Comparison of ENCODE assay signal across 18 cellular contexts in the genomic region with DNA sequence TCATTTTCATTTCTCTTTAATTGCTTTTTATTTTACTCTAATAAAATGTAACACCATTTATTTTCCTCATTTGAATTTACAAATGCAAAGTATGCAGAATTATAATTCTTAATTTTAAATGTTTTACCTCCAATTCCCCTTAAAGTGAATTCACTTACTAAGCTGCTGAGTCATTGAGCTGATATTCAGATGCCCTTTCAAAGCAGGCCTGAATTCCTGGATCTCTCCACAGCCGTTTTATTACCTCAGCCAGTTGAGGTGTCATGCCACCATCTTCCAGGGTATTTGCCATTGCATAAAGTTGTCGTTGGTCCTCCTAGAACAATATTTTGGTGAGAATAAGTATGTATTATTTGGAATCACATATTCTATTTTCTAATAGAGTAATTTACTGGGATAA. TPM values are rescaled to one million over a fixed set of nuclear protein-coding genes. Genes with fewer than 3 reads are reported as not detected.
DNase-seq lines count a peak whose midpoint lies in the region; ATAC-seq, FAIRE-seq and TF ChIP-seq lines count a peak whose summit lies in the region.
"Had no signal": no experiment of that assay in that cellular context is flagged by ENCODE, and none has a peak within 500 bp of the region (broad histone marks: within the 10 kb centered on the region; RNA-seq: fewer than 3 reads in every experiment).

No MANE protein-coding gene starts in this region.

- H3K4me2 ChIP-seq in astrocyte (ENCODE audit: low read length): no peak overlapping the region

- no peak overlapping the region for H3K27ac ChIP-seq in astrocyte (ENCODE audit: low read depth, low read length)
- H3K27ac ChIP-seq in upper lobe of left lung: no peak overlapping the region
- H3K27ac ChIP-seq: SJCRH30 had no signal

- no peak for TF ChIP-seq CTCF in HFFc6 (IDR thresholded peaks at IDR 0.05)
- no peak for TF ChIP-seq CTCF in astrocyte (IDR thresholded peaks at IDR 0.05; ENCODE audit: insufficient read depth, low read depth, low read length)
- no peak for TF ChIP-seq CTCF in activated CD8-positive, alpha-beta T cell treated with anti-CD3 and anti-CD28 coated beads for 36 hours (IDR thresholded peaks at IDR 0.05)
- TF ChIP-seq CTCF in upper lobe of left lung (IDR thresholded peaks at IDR 0.05): no peak

- H3K27me3 Mint-ChIP-seq in HFFc6 (ENCODE audit: insufficient read depth) (no peaks in the 10 kb centered on the region), astrocyte (ENCODE audit: low read depth, unreplicated experiment) (no peaks in the 10 kb centered on the region)
- no peaks in the 10 kb centered on the region for H3K27me3 Mint-ChIP-seq in activated CD8-positive, alpha-beta T cell treated with anti-CD3 and anti-CD28 coated beads for 36 hours
- H3K27me3 Mint-ChIP-seq: CD4-positive, CD25-positive, alpha-beta regulatory T cell; effector memory CD8-positive, alpha-beta T cell had no signal

- CTCF ChIA-PET in activated CD8-positive, alpha-beta T cell treated with anti-CD3 and anti-CD28 coated beads for 36 hours (lab: Charles Lee): no interaction called here

- POLR2A ChIA-PET in activated CD8-positive, alpha-beta T cell treated with anti-CD3 and anti-CD28 coated beads for 36 hours (lab: Charles Lee): no interaction called here

- no peak overlapping the region for H2AFZ ChIP-seq in astrocyte (ENCODE audit: low read depth, low read length)

- DNase-seq in AG08396 (ENCODE audit: low spot score) (peak; percentile 16), HFFc6 (peak; percentile 61), astrocyte (ENCODE audit: low read depth) (peak; percentile 69), iPS-NIHi7 (ENCODE audit: extremely low spot score) (peak; percentile 19), hippocampal formation (lab: John Stamatoyannopoulos, UW) (no peak), upper lobe of left lung (no peak), AML-193 (lab: John Stamatoyannopoulos, UW) (no peak)
- DNase-seq in activated CD8-positive, alpha-beta T cell treated with anti-CD3 and anti-CD28 coated beads for 36 hours: no peak
- DNase-seq: anterior cingulate cortex; CD4-positive, CD25-positive, alpha-beta regulatory T cell; effector memory CD8-positive, alpha-beta T cell; NCI-H1417; NCI-H524; SJCRH30; stimulated activated CD4-positive, alpha-beta T cell treated with anti-CD3 and anti-CD28 coated beads, Interleukin-2, amount 100 ng/mL, for 24 hours had no signal

- peaks cover 13% of the 10 kb centered on the region for H3K4me1 ChIP-seq in astrocyte (ENCODE audit: insufficient read depth, low read length)
- no peaks in the 10 kb centered on the region for H3K4me1 ChIP-seq in upper lobe of left lung

- no peak for FAIRE-seq in astrocyte (lab: Jason Lieb, UNC)

- 0 out of 2 replicates have a peak, but pooled peaks cover 7% of the 10 kb centered on the region for H3K36me3 Mint-ChIP-seq in HFFc6 (ENCODE audit: low read depth)
- peaks cover 1% of the 10 kb centered on the region for H3K36me3 Mint-ChIP-seq in astrocyte (ENCODE audit: low read depth, unreplicated experiment)
- no peaks in the 10 kb centered on the region for H3K36me3 Mint-ChIP-seq in activated CD8-positive, alpha-beta T cell treated with anti-CD3 and anti-CD28 coated beads for 36 hours (ENCODE audit: low read depth)
- H3K36me3 Mint-ChIP-seq: CD4-positive, CD25-positive, alpha-beta regulatory T cell; stimulated activated effector memory CD8-positive, alpha-beta T cell treated with anti-CD3 and anti-CD28 coated beads, Interleukin-12 subunit alpha, Interleukin-12 subunit beta, amount 100 ng/mL, for 72 hours had no signal

- H3K4me3 ChIP-seq in astrocyte (ENCODE audit: insufficient read depth, low read depth, low read length) (no peak overlapping the region), upper lobe of left lung (no peak overlapping the region)
- H3K4me3 ChIP-seq: SJCRH30 had no signal

- no peak for TF ChIP-seq POLR2A in upper lobe of left lung (IDR thresholded peaks at IDR 0.05)

- ATAC-seq in activated CD8-positive, alpha-beta T cell treated with anti-CD3 and anti-CD28 coated beads for 36 hours: no peak
- ATAC-seq in upper lobe of left lung (ENCODE audit: low FRiP score in 2 of 2): no peak
- ATAC-seq: effector memory CD8-positive, alpha-beta T cell; stimulated activated effector memory CD8-positive, alpha-beta T cell treated with anti-CD3 and anti-CD28 coated beads, Interleukin-12 subunit alpha, Interleukin-12 subunit beta, amount 100 ng/mL, for 72 hours; WTC11 had no signal

- H3K27me3 ChIP-seq in astrocyte (ENCODE audit: insufficient read depth, low read length): no peaks in the 10 kb centered on the region
- no peaks in the 10 kb centered on the region for H3K27me3 ChIP-seq in upper lobe of left lung
- H3K27me3 ChIP-seq: SJCRH30 had no signal

- no peaks in the 10 kb centered on the region for H3K9me3 Mint-ChIP-seq in HFFc6
- no peaks in the 10 kb centered on the region for H3K9me3 Mint-ChIP-seq in astrocyte (ENCODE audit: unreplicated experiment)
- no peaks in the 10 kb centered on the region for H3K9me3 Mint-ChIP-seq in activated CD8-positive, alpha-beta T cell treated with anti-CD3 and anti-CD28 coated beads for 36 hours

- H3K9me3 ChIP-seq in astrocyte (ENCODE audit: insufficient read depth, low read depth, low read length) (no peaks in the 10 kb centered on the region), upper lobe of left lung (no peaks in the 10 kb centered on the region)
- H3K9me3 ChIP-seq: SJCRH30 had no signal

- H3K4me3 Mint-ChIP-seq in HFFc6 (no peak overlapping the region), astrocyte (ENCODE audit: unreplicated experiment) (no peak overlapping the region)
- H3K4me3 Mint-ChIP-seq in activated CD8-positive, alpha-beta T cell treated with anti-CD3 and anti-CD28 coated beads for 36 hours: no peak overlapping the region
- H3K4me3 Mint-ChIP-seq: CD4-positive, CD25-positive, alpha-beta regulatory T cell; effector memory CD8-positive, alpha-beta T cell; stimulated activated effector memory CD8-positive, alpha-beta T cell treated with anti-CD3 and anti-CD28 coated beads, Interleukin-12 subunit alpha, Interleukin-12 subunit beta, amount 100 ng/mL, for 72 hours; WTC11 had no signal

- peaks cover 60% of the 10 kb centered on the region for H3K4me1 Mint-ChIP-seq in HFFc6 (ENCODE audit: low read depth)
- H3K4me1 Mint-ChIP-seq in astrocyte (ENCODE audit: low read depth, unreplicated experiment): peaks cover 14% of the 10 kb centered on the region
- H3K4me1 Mint-ChIP-seq in activated CD8-positive, alpha-beta T cell treated with anti-CD3 and anti-CD28 coated beads for 36 hours (ENCODE audit: low read depth): no peaks in the 10 kb centered on the region
- H3K4me1 Mint-ChIP-seq: CD4-positive, CD25-positive, alpha-beta regulatory T cell; stimulated activated effector memory CD8-positive, alpha-beta T cell treated with anti-CD3 and anti-CD28 coated beads, Interleukin-12 subunit alpha, Interleukin-12 subunit beta, amount 100 ng/mL, for 72 hours had no signal

- H3K9ac ChIP-seq in astrocyte (ENCODE audit: low read length): no peak overlapping the region

- TF ChIP-seq EP300 in upper lobe of left lung (IDR thresholded peaks at IDR 0.05): no peak

- WGBS in upper lobe of left lung, 2 donors: 77 to 90% methylated on average over 2 of the region's 2 CpGs

- H3K79me2 ChIP-seq in astrocyte (ENCODE audit: insufficient read depth, low read length): no peaks in the 10 kb centered on the region

- H3K36me3 ChIP-seq in astrocyte (ENCODE audit: insufficient read depth, low read length) (no peaks in the 10 kb centered on the region), upper lobe of left lung (no peaks in the 10 kb centered on the region)
- H3K36me3 ChIP-seq: SJCRH30 had no signal

- H4K20me1 ChIP-seq in astrocyte (ENCODE audit: insufficient read depth, low read length): no peaks in the 10 kb centered on the region

- intact Hi-C loops in activated CD8-positive, alpha-beta T cell treated with anti-CD3 and anti-CD28 coated beads for 36 hours (cut with micrococcal nuclease): no loop called here

- H3K27ac Mint-ChIP-seq in HFFc6 (peak overlapping the region; percentile 37), astrocyte (ENCODE audit: unreplicated experiment) (peak overlapping the region; percentile 62)
- no peak overlapping the region for H3K27ac Mint-ChIP-seq in activated CD8-positive, alpha-beta T cell treated with anti-CD3 and anti-CD28 coated beads for 36 hours
- H3K27ac Mint-ChIP-seq: CD4-positive, CD25-positive, alpha-beta regulatory T cell; effector memory CD8-positive, alpha-beta T cell; stimulated activated effector memory CD8-positive, alpha-beta T cell treated with anti-CD3 and anti-CD28 coated beads, Interleukin-12 subunit alpha, Interleukin-12 subunit beta, amount 100 ng/mL, for 72 hours; WTC11 had no signal

RNA-seq across cellular contexts. Expression of gene GNAT3, which starts 33.2 kb away (rescaled TPM):
- total RNA-seq in HFFc6 (2021; fragmentation: NEBNext Ultra II Directional; extraction: Animal tissue kit (Norgen Biotek cat#: 25700)): under 1 TPM in 1 of 6 experiments, not detected in 5; 0.26 TPM
- total RNA-seq in astrocyte: not detected in 2 replicates
- total RNA-seq in activated CD8-positive, alpha-beta T cell treated with anti-CD3 and anti-CD28 coated beads for 36 hours: not detected
- not detected for total RNA-seq in upper lobe of left lung
- total RNA-seq: CD4-positive, CD25-positive, alpha-beta regulatory T cell; mononuclear cell; SJCRH30; WTC11 had no signal

Comparison
In these comparisons a context has a peak if more than half of its experiments do, and no peak if none do; other contexts are left out.
1. DNase-seq: peak in AG08396 (single experiment), HFFc6 (single experiment), astrocyte (single experiment) and iPS-NIHi7 (single experiment); none in activated CD8-positive, alpha-beta T cell treated with anti-CD3 and anti-CD28 coated beads for 36 hours (single experiment), hippocampal formation (0 of 2), upper lobe of left lung (0 of 2) and AML-193 (0 of 2).